In genomic region chr2:201132518-201132917, GRCh38 we compare ENCODE assay signal across 1 cellular context.
TF ChIP-seq lines count a peak whose summit lies in the region.

No MANE protein-coding gene starts in this region.

TF ChIP-seq in K562, 482 proteins besides CTCF, POLR2A, EP300 and RAD21 (continued from another document):
- no peak for TF ChIP-seq ILK (tag; IDR thresholded peaks at IDR 0.05; ENCODE audit: borderline replicate concordance, low read depth)
- TF ChIP-seq ZNF740 (CRISPR knock-in tag; IDR thresholded peaks at IDR 0.05): no peak
- TF ChIP-seq ZNF740 (tag; IDR thresholded peaks at IDR 0.05): no peak
- TF ChIP-seq BHLHE40 (IDR thresholded peaks at IDR 0.05; ENCODE audit: low read length): no peak
- no peak for TF ChIP-seq DIDO1 (tag; IDR thresholded peaks at IDR 0.05; ENCODE audit: low read depth)
- TF ChIP-seq SMAD2 (IDR thresholded peaks at IDR 0.05; ENCODE audit: low read depth, low read length): no peak
- no peak for TF ChIP-seq HSF4 (CRISPR knock-in tag; IDR thresholded peaks at IDR 0.05; ENCODE audit: borderline replicate concordance)
- no peak for TF ChIP-seq DDX20 (tag; IDR thresholded peaks at IDR 0.05; ENCODE audit: low read depth)
- TF ChIP-seq MCM3 (IDR thresholded peaks at IDR 0.05): no peak
- TF ChIP-seq ARID1B (IDR thresholded peaks at IDR 0.05): no peak
- no peak for TF ChIP-seq NR1H2 (CRISPR knock-in tag; IDR thresholded peaks at IDR 0.05)
TF ChIP-seq in K562: peak in this region for 0.
